ENCODE assay signal across 8 cellular contexts in genomic region chr6:27823714-27824247, GRCh38.
DNase-seq lines count a peak whose midpoint lies in the region; ATAC-seq, FAIRE-seq and TF ChIP-seq lines count a peak whose summit lies in the region.
"Not testable (repeated sequence)": the region's sequence is repeated elsewhere in the genome, so short reads cannot be mapped to it uniquely, and the experiment has no call there.

No MANE protein-coding gene starts in this region.

- not testable (repeated sequence) for H3K4me1 ChIP-seq in A673 (ENCODE audit: insufficient read depth, low read length, poor library complexity, severe bottlenecking); astrocyte (ENCODE audit: insufficient read depth, low read length); right atrium auricular region; psoas muscle

- peak overlapping the region; percentile 84 for H3K9ac ChIP-seq in astrocyte (ENCODE audit: low read length)

- 1 to 2% (median 1%) methylated on average over 21 to 28 of the region's 36 CpGs for WGBS in psoas muscle, 3 donors

- H3K4me3 Mint-ChIP-seq in astrocyte (ENCODE audit: unreplicated experiment) = peak overlapping the region; percentile 96

- POLR2A ChIA-PET in A673 (lab: Charles Lee; ENCODE audit: low non-redundant PET) = not testable (repeated sequence)

- not testable (repeated sequence) for H4K20me1 ChIP-seq in astrocyte (ENCODE audit: insufficient read depth, low read length)

- peak overlapping the region; percentile 97 for H3K27ac Mint-ChIP-seq in astrocyte (ENCODE audit: unreplicated experiment)

- peak; percentile 74 for DNase-seq in A673 (ENCODE audit: low spot score)
- peak; percentile 56 to 69 for DNase-seq in NCI-H187 (lab: John Stamatoyannopoulos, UW)
- DNase-seq in T-helper 2 cell = peak in 4 of 5 experiments; percentile 41 to 86 (median 58)
- DNase-seq in astrocyte (ENCODE audit: low read depth); right atrium auricular region (ENCODE audit: low spot score): not testable (repeated sequence)
- DNase-seq in psoas muscle = peak in 1 of 2 donors; percentile 78

- TF ChIP-seq CTCF in A673 (conservative IDR thresholded peaks at IDR 0.05; ENCODE audit: low read depth, low read length); astrocyte (IDR thresholded peaks at IDR 0.05; ENCODE audit: insufficient read depth, low read depth, low read length); right atrium auricular region (IDR thresholded peaks at IDR 0.05); psoas muscle (IDR thresholded peaks at IDR 0.05): not testable (repeated sequence)

- CTCF ChIA-PET in A673 (lab: Charles Lee) = not testable (repeated sequence)

- H3K4me3 ChIP-seq in A673 (ENCODE audit: low read depth, low read length, poor library complexity, severe bottlenecking) (peak overlapping the region; percentile 53), astrocyte (ENCODE audit: insufficient read depth, low read depth, low read length) (peak overlapping the region; percentile 66), right atrium auricular region (peak overlapping the region; percentile 27 to 55), psoas muscle (peak overlapping the region; percentile 56)

- H2AFZ ChIP-seq in astrocyte (ENCODE audit: low read depth, low read length) = peak overlapping the region; percentile 69

- not testable (repeated sequence) for BruUV-seq in A673 (replicated peaks; lab: Mats Ljungman, UMichigan)

- ATAC-seq in GM18873 (IDR thresholded peaks at IDR 0.05; ENCODE audit: low FRiP score, unreplicated experiment) = peak; percentile 79
- ATAC-seq in HG03045 (IDR thresholded peaks at IDR 0.05; ENCODE audit: unreplicated experiment) = peak; percentile 67
- ATAC-seq in psoas muscle = peak; percentile 42 to 92 (median 68)

- H3K79me2 ChIP-seq in astrocyte (ENCODE audit: insufficient read depth, low read length) = not testable (repeated sequence)

- H3K9me3 ChIP-seq in A673 (ENCODE audit: low read depth, low read length, poor library complexity, severe bottlenecking); astrocyte (ENCODE audit: insufficient read depth, low read depth, low read length); right atrium auricular region; psoas muscle: not testable (repeated sequence)

- not testable (repeated sequence) for H3K36me3 ChIP-seq in A673 (ENCODE audit: insufficient read depth, low read length, poor library complexity, severe bottlenecking); astrocyte (ENCODE audit: insufficient read depth, low read length); right atrium auricular region; psoas muscle (ENCODE audit: insufficient read depth in 1 of 2, low read depth in 1 of 2)

- not testable (repeated sequence) for H3K9me3 Mint-ChIP-seq in astrocyte (ENCODE audit: unreplicated experiment)

- not testable (repeated sequence) for H3K36me3 Mint-ChIP-seq in astrocyte (ENCODE audit: low read depth, unreplicated experiment)

- not testable (repeated sequence) for H3K4me1 Mint-ChIP-seq in astrocyte (ENCODE audit: low read depth, unreplicated experiment)

- H3K4me2 ChIP-seq in astrocyte (ENCODE audit: low read length) = peak overlapping the region; percentile 87

- not testable (repeated sequence) for H3K27me3 Mint-ChIP-seq in astrocyte (ENCODE audit: low read depth, unreplicated experiment)

- FAIRE-seq in astrocyte (lab: Jason Lieb, UNC) = peak; percentile 43

- intact Hi-C loops in A673 (cut with micrococcal nuclease; ENCODE audit: unreplicated experiment); psoas muscle (cut with DNase I): not testable (repeated sequence)

- not testable (repeated sequence) for H3K27me3 ChIP-seq in A673 (replicated peaks; ENCODE audit: insufficient read depth, low read depth, low read length, poor library complexity); astrocyte (ENCODE audit: insufficient read depth, low read length); right atrium auricular region
- H3K27me3 ChIP-seq in psoas muscle (ENCODE audit: insufficient read depth in 3 of 3, low read length in 2 of 3) = peaks cover 0 to 53% (median 3%) of the 10 kb centered on the region in 3 donors

- peak overlapping the region; percentile 79 for H3K27ac ChIP-seq in A673 (ENCODE audit: low read depth, low read length, poor library complexity, severe bottlenecking)
- H3K27ac ChIP-seq in astrocyte (ENCODE audit: low read depth, low read length) = peak overlapping the region; percentile 76
- H3K27ac ChIP-seq in right atrium auricular region = peak overlapping the region; percentile 38 to 74
- H3K27ac ChIP-seq in psoas muscle = not testable (repeated sequence)
